In genomic region chr12:81758421-81759214, GRCh38 we compare ENCODE assay signal across 9 cellular contexts. TPM values are rescaled to one million over a fixed set of nuclear protein-coding genes. Genes with fewer than 3 reads are reported as not detected.
DNase-seq lines count a peak whose midpoint lies in the region; ATAC-seq and TF ChIP-seq lines count a peak whose summit lies in the region.
"Had no signal": no experiment of that assay in that cellular context is flagged by ENCODE, and none has a peak within 500 bp of the region (broad histone marks: within the 10 kb centered on the region; RNA-seq: fewer than 3 reads in every experiment).

No MANE protein-coding gene starts in this region.

- ATAC-seq in left lobe of liver: no peak

- peaks cover 11% of the 10 kb centered on the region for H3K4me1 Mint-ChIP-seq in chondrocyte (ENCODE audit: low read depth)

- H3K27me3 Mint-ChIP-seq in chondrocyte (ENCODE audit: low read depth): peaks cover 40% of the 10 kb centered on the region

- H3K9me3 Mint-ChIP-seq in chondrocyte (ENCODE audit: low read depth): peaks cover 8% of the 10 kb centered on the region

- TF ChIP-seq CTCF in chondrocyte (IDR thresholded peaks at IDR 0.05): no peak
- no peak for TF ChIP-seq CTCF in GM20000 (IDR thresholded peaks at IDR 0.05; ENCODE audit: extremely low read depth, missing control alignments)

- no peak overlapping the region for H3K27ac Mint-ChIP-seq in chondrocyte (ENCODE audit: unreplicated experiment)

- no peaks in the 10 kb centered on the region for H3K36me3 Mint-ChIP-seq in chondrocyte (ENCODE audit: low read depth)

- H3K4me3 Mint-ChIP-seq in chondrocyte (ENCODE audit: unreplicated experiment): peak overlapping the region; percentile 76

- DNase-seq in DMS153 (lab: John Stamatoyannopoulos, UW) (peak; percentile 31), DMS153 treated with DMSO at 0.1 percent for 48 hours (lab: John Stamatoyannopoulos, UW; ENCODE audit: unreplicated experiment) (no peak), NCI-H748 (lab: John Stamatoyannopoulos, UW; ENCODE audit: unreplicated experiment) (peak; percentile 90), chondrocyte (ENCODE audit: low spot score) (peak; percentile 74), kidney tubule cell (ENCODE audit: low spot score) (peak; percentile 4), left lobe of liver (ENCODE audit: low spot score) (no peak), GM20000 (ENCODE audit: low spot score) (no peak)
- DNase-seq in stimulated activated CD8-positive, alpha-beta memory T cell treated with anti-CD3 and anti-CD28 coated beads, Interleukin-4, amount 100 ng/mL, for 24 hours (ENCODE audit: low read depth): peak; percentile 2

RNA-seq across cellular contexts. Expression of gene PPFIA2, which starts 0.5 kb away (rescaled TPM):
- 0.46 to 0.68 TPM in 2 of 3 replicates, not detected in the other for total RNA-seq in chondrocyte
- total RNA-seq in left lobe of liver: not detected
- total RNA-seq: T-helper 2 cell treated with Interferon-gamma antibody and Interleukin-4, amounts not matched to agents 100 ng/mL and 5 ng/mL, for 36 hours had no signal

Comparison
In these comparisons a context has a peak if more than half of its experiments do, and no peak if none do; other contexts are left out.
1. DNase-seq: peak in DMS153 (single experiment), NCI-H748 (single experiment), chondrocyte (single experiment), kidney tubule cell (single experiment) and stimulated activated CD8-positive, alpha-beta memory T cell treated with anti-CD3 and anti-CD28 coated beads, Interleukin-4, amount 100 ng/mL, for 24 hours (single experiment); none in DMS153 treated with DMSO at 0.1 percent for 48 hours (single experiment), left lobe of liver (single experiment) and GM20000 (single experiment).